Comparison of ENCODE assay signal across 26 cellular contexts in the genomic region with DNA sequence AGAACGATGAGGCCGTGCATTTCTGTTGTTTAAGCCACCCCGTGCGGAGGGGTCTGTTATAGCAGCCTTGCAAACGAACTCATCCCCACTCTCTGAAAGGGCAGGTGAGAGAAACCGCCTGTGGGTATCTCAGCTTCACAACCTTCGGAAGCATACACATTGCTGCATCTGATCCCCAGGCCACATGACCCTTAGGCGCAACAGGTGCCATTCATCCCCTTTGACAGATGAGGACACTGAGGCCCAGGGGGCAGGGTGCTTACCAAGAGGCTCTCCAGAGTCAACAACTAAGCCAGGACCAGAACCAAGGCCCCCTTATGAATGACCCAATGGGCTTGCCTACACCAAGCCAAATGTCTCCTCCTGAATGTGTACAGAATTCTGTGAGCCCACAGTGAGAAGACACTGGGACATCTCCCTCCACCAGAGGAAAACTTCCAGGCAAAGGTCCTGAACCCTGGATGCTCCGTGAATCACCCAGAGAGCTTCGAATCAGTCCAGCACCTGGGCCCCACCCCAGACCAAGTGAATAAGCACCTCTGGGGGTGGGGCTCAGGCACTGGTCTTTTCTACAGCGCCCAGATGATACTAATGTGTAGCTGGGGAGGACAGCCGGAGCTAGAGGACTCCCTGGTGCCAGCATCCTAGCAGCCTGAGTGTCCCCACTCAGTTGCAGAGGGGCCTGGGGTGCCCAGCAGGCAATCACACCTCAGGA.
DNase-seq lines count a peak whose midpoint lies in the region; ATAC-seq, FAIRE-seq and TF ChIP-seq lines count a peak whose summit lies in the region.
"Had no signal": no experiment of that assay in that cellular context is flagged by ENCODE, and none has a peak within 500 bp of the region (broad histone marks: within the 10 kb centered on the region; RNA-seq: fewer than 3 reads in every experiment).

No MANE protein-coding gene starts in this region.

- H3K18ac ChIP-seq in H1 (ENCODE audit: extremely low read depth, low read length), result no peak overlapping the region

- intact Hi-C loops in left cardiac atrium (cut with DNase I), result no loop called here

- WGBS in H1 (ENCODE audit: extremely low coverage in 1 of 2, insufficient coverage in 1 of 2, insufficient read length in 1 of 2, insufficient replicate concordance in 2 of 2, low coverage in 1 of 2, low lambda C conversion rate in 2 of 2, missing lambda C conversion rate in 1 of 2), 2 experiments, result 88% methylated on average over 12 of the region's 12 CpGs; no CpG with 5 or more reads in 1 of the 2 experiments
- WGBS in gastroesophageal sphincter (ENCODE audit: low coverage in 1 of 2), 2 donors, result 80 to 100% methylated on average over 1 to 3 of the region's 12 CpGs

- peak overlapping the region; percentile 28; the same call in 1 of the 2 replicates for H2AK5ac ChIP-seq in H1 (ENCODE audit: low read depth, low read length)

- no peak overlapping the region for H2BK5ac ChIP-seq in H1 (ENCODE audit: low read depth, low read length)

- H3K27me3 ChIP-seq in right atrium auricular region, result no peaks in the 10 kb centered on the region
- H3K27me3 ChIP-seq in H1 (replicated peaks in 1 of 4; ENCODE audit: control insufficient read depth in 3 of 4, extremely low read depth in 1 of 4, insufficient read depth in 3 of 4, low read length in 3 of 4), result no peaks in the 10 kb centered on the region; a peak in 1 of 7 replicates
- H3K27me3 ChIP-seq in gastroesophageal sphincter, result peaks cover 44% of the 10 kb centered on the region
- H3K27me3 ChIP-seq: BLaER1 treated with 17β-estradiol and CSF1 and Interleukin-3, amounts not matched to agents 10 nM and 100 nM; SJCRH30 had no signal

- H3K23ac ChIP-seq in H1 (ENCODE audit: insufficient read length), result no peak overlapping the region

- H2BK15ac ChIP-seq in H1 (ENCODE audit: low read length), result 0 out of 2 replicates have a peak overlapping the region, but pooled peaks have one; percentile 72

- H2BK12ac ChIP-seq in H1 (ENCODE audit: low read depth, low read length), result peak overlapping the region; percentile 60; the same call in 1 of the 2 replicates

- CTCF ChIA-PET in H1 (lab: Charles Lee; ENCODE audit: partially characterized antibody), result interaction anchor here (0.8 to 4.1 kb wide), 19 partner anchors 13 to 235 kb away, joined by 3 to 57 read pairs (median 9); no protein-coding TSS in a partner anchor

- no peak for TF ChIP-seq RAD21 in H1 (IDR thresholded peaks at IDR 0.05 in 1 of 2, conservative IDR thresholded peaks at IDR 0.05 in 1 of 2; ENCODE audit: low read depth in 2 of 2, low read length in 2 of 2)

- no peak for TF ChIP-seq CTCF in right atrium auricular region (IDR thresholded peaks at IDR 0.05)
- TF ChIP-seq CTCF in H1 (IDR thresholded peaks at IDR 0.05; ENCODE audit: control extremely low read depth in 1 of 3, insufficient read depth in 1 of 3, low read depth in 1 of 3, low read length in 3 of 3), result no peak
- TF ChIP-seq CTCF in gastroesophageal sphincter (IDR thresholded peaks at IDR 0.05), result no peak

- no peaks in the 10 kb centered on the region for H3K79me2 ChIP-seq in H1 (ENCODE audit: control insufficient read depth in 1 of 2, insufficient read depth in 2 of 2, low read length in 2 of 2)

- H3K4me3 ChIP-seq in right atrium auricular region (no peak overlapping the region), H1 (ENCODE audit: extremely low read depth in 1 of 4, insufficient read depth in 2 of 4, low read depth in 3 of 4, low read length in 4 of 4) (no peak overlapping the region), gastroesophageal sphincter (no peak overlapping the region)
- H3K4me3 ChIP-seq: A549; BLaER1 treated with 17β-estradiol and CSF1 and Interleukin-3, amounts not matched to agents 10 nM and 100 nM; GM12878; SJCRH30 had no signal

- H3K36me3 ChIP-seq in right atrium auricular region (no peaks in the 10 kb centered on the region), H1 (ENCODE audit: control insufficient read depth in 2 of 4, insufficient read depth in 4 of 4, low read length in 3 of 4) (no peaks in the 10 kb centered on the region), gastroesophageal sphincter (no peaks in the 10 kb centered on the region)
- H3K36me3 ChIP-seq: BLaER1 treated with 17β-estradiol and CSF1 and Interleukin-3, amounts not matched to agents 10 nM and 100 nM; SJCRH30 had no signal

- TF ChIP-seq EP300 in H1 (IDR thresholded peaks at IDR 0.05; ENCODE audit: borderline replicate concordance in 1 of 2, low read depth in 2 of 2, low read length in 2 of 2), result no peak
- no peak for TF ChIP-seq EP300 in gastroesophageal sphincter (IDR thresholded peaks at IDR 0.05)

- no peaks in the 10 kb centered on the region for H3K9me3 ChIP-seq in right atrium auricular region
- H3K9me3 ChIP-seq in H1 (ENCODE audit: insufficient read depth in 2 of 2, low read depth in 1 of 2, low read length in 1 of 2), result no peaks in the 10 kb centered on the region
- H3K9me3 ChIP-seq in gastroesophageal sphincter, result no peaks in the 10 kb centered on the region
- H3K9me3 ChIP-seq: A549; BLaER1 treated with 17β-estradiol and CSF1 and Interleukin-3, amounts not matched to agents 10 nM and 100 nM; SJCRH30 had no signal

- H3K4me2 ChIP-seq in H1 (ENCODE audit: insufficient read depth in 1 of 2, low read depth in 2 of 2, low read length in 2 of 2), result no peak overlapping the region
- H3K4me2 ChIP-seq: A549; BLaER1 treated with 17β-estradiol and CSF1 and Interleukin-3, amounts not matched to agents 10 nM and 100 nM had no signal

- no peak overlapping the region for H3K4ac ChIP-seq in H1 (replicated peaks; ENCODE audit: insufficient read length, low read depth, low read length)

- no peaks in the 10 kb centered on the region for H3K79me1 ChIP-seq in H1 (ENCODE audit: low read depth, low read length)

- H3K27ac ChIP-seq in right atrium auricular region (no peak overlapping the region), H1 (ENCODE audit: low read depth, low read length) (no peak overlapping the region), gastroesophageal sphincter (no peak overlapping the region)
- H3K27ac ChIP-seq: A549; BLaER1 treated with 17β-estradiol and CSF1 and Interleukin-3, amounts not matched to agents 10 nM and 100 nM; SJCRH30 had no signal

- H2AFZ ChIP-seq in H1 (ENCODE audit: low read length), result no peak overlapping the region

- H3K4me1 ChIP-seq in right atrium auricular region, result no peaks in the 10 kb centered on the region
- peaks cover 10 to 21% (median 17%) of the 10 kb centered on the region in 4 experiments for H3K4me1 ChIP-seq in H1 (replicated peaks in 1 of 4; ENCODE audit: control insufficient read depth in 3 of 4, insufficient read depth in 4 of 4, low read length in 3 of 4)
- H3K4me1 ChIP-seq in gastroesophageal sphincter, result no peaks in the 10 kb centered on the region
- H3K4me1 ChIP-seq: A549; BLaER1 treated with 17β-estradiol and CSF1 and Interleukin-3, amounts not matched to agents 10 nM and 100 nM; SJCRH30 had no signal

- no peak overlapping the region for H4K5ac ChIP-seq in H1 (ENCODE audit: insufficient read length, low read depth, low read length)

- no peak overlapping the region; a peak in 1 of 7 replicates for H3K9ac ChIP-seq in H1 (replicated peaks in 1 of 4; ENCODE audit: extremely low read depth in 1 of 4, low read depth in 3 of 4, low read length in 3 of 4)
- H3K9ac ChIP-seq: BLaER1 treated with 17β-estradiol and CSF1 and Interleukin-3, amounts not matched to agents 10 nM and 100 nM had no signal

- DNase-seq in right atrium auricular region (ENCODE audit: low spot score), result peak; percentile 36
- no peak for DNase-seq in left cardiac atrium
- no peak for DNase-seq in H1 (ENCODE audit: low read depth in 1 of 2, low spot score in 2 of 2)
- DNase-seq in retina, result peak; percentile 1
- DNase-seq in NCI-H2029 treated with DMSO at 0.1 percent for 48 hours (lab: John Stamatoyannopoulos, UW), result no peak
- DNase-seq: AML-193; KBM-7; MV-4-11; NCI-H1105; NCI-H1436 treated with DMSO at 0.1 percent for 48 hours; NCI-H187 treated with DMSO at 0.1 percent for 48 hours; NCI-H2107; NCI-H446; NCI-H524 treated with DMSO at 0.1 percent for 48 hours; NK-92 treated with Interleukin-12 subunit alpha and Interleukin-12 subunit beta, amount 100 ng/mL, for 24 hours; PC-3; SJCRH30 had no signal

- TF ChIP-seq POLR2A in H1 (IDR thresholded peaks at IDR 0.05; ENCODE audit: control extremely low read depth in 1 of 2, low read depth in 2 of 2, low read length in 2 of 2) (no peak), gastroesophageal sphincter (IDR thresholded peaks at IDR 0.05) (no peak)

- ATAC-seq in left cardiac atrium (no peak), gastroesophageal sphincter (no peak), GM18868 (IDR thresholded peaks at IDR 0.05; ENCODE audit: unreplicated experiment) (no peak)
- ATAC-seq: A549; CD8-positive, alpha-beta T cell; PC-3; SK-N-SH treated with all-trans-retinoic acid at 6 μM for 48 hours had no signal

- H3K14ac ChIP-seq in H1 (ENCODE audit: insufficient read length), result no peak overlapping the region

- no peak for FAIRE-seq in H1 (lab: Jason Lieb, UNC)
- FAIRE-seq: A549, G401.6, GM12878, H54 had no signal

- no peak overlapping the region; the same call in 1 of the 2 replicates for H2BK20ac ChIP-seq in H1 (ENCODE audit: low read length)

- H3K56ac ChIP-seq in H1 (replicated peaks; ENCODE audit: insufficient read length, low read depth, low read length), result no peak overlapping the region

- H3K23me2 ChIP-seq in H1 (ENCODE audit: low read depth, low read length), result peaks cover 5% of the 10 kb centered on the region

- no peak overlapping the region for H4K8ac ChIP-seq in H1 (ENCODE audit: extremely low read depth, insufficient read depth, low read length)

- no peak overlapping the region for H4K91ac ChIP-seq in H1 (replicated peaks; ENCODE audit: insufficient read length, low read length)

- no peak overlapping the region for H2BK120ac ChIP-seq in H1 (replicated peaks; ENCODE audit: low read depth, low read length)

- POLR2A ChIA-PET in H1 (lab: Charles Lee; ENCODE audit: partially characterized antibody), result interaction anchor here (0.6 to 1.2 kb wide), 3 partner anchors 37 to 44 kb away, joined by 3 to 4 read pairs (median 3); no protein-coding TSS in a partner anchor

- H4K20me1 ChIP-seq in H1 (replicated peaks in 1 of 2; ENCODE audit: control insufficient read depth in 1 of 2, insufficient read depth in 2 of 2, low read length in 2 of 2), result no peaks in the 10 kb centered on the region

TF ChIP-seq in H1, 55 proteins besides CTCF, POLR2A, EP300 and RAD21 (continues in another document):
- TF ChIP-seq SP1 (IDR thresholded peaks at IDR 0.05; ENCODE audit: low read depth, low read length) (no peak), NRF1 (IDR thresholded peaks at IDR 0.05; ENCODE audit: low read depth, low read length) (no peak), SP2 (IDR thresholded peaks at IDR 0.05; ENCODE audit: low read length) (no peak), CHD2 (IDR thresholded peaks at IDR 0.05; ENCODE audit: low read length) (no peak), JUN (IDR thresholded peaks at IDR 0.05; ENCODE audit: low read depth, low read length) (no peak)

Comparison
In these comparisons a context has a peak if more than half of its experiments do, and no peak if none do; other contexts are left out.
1. DNase-seq: peak in right atrium auricular region (single experiment) and retina (single experiment); none in left cardiac atrium (single experiment), H1 (0 of 2) and NCI-H2029 treated with DMSO at 0.1 percent for 48 hours (single experiment).